1 cellular context compared by ENCODE assay signal in the genomic region with DNA sequence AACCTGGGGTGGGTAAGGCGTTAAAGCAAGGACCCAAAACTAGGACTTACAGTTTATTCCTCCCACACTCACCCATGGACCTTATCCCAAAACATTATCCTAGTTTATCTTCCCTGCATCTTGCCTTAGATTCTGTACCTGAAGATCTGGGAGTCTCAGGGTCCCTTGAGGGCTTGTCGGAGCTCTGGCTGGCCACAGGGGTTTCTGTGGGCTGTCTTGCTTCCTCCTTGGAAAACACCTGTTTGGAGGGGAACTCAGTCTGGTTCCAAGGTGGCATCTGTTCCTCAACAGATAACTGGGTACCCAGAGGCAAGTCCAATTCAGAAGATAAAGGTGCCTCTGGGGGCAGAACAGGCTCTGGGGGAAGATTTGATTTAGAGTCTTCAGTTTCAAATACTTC.
TF ChIP-seq lines count a peak whose summit lies in the region.

No MANE protein-coding gene starts in this region.

TF ChIP-seq in HepG2, 621 proteins besides CTCF, POLR2A, EP300 and RAD21:
- no peak for TF ChIP-seq HNRNPL (IDR thresholded peaks at IDR 0.05; ENCODE audit: low read depth, low read length)
- TF ChIP-seq XRCC5 (optimal IDR thresholded peaks at IDR 0.05; ENCODE audit: low read length), result no peak
- no peak for TF ChIP-seq CREM (IDR thresholded peaks at IDR 0.05)
- TF ChIP-seq CREM (CRISPR knock-in tag; IDR thresholded peaks at IDR 0.05), result no peak
- no peak for TF ChIP-seq ZNF737 (CRISPR knock-in tag; IDR thresholded peaks at IDR 0.05; ENCODE audit: borderline replicate concordance)
- no peak for TF ChIP-seq EZH2 (conservative IDR thresholded peaks at IDR 0.05; ENCODE audit: low read depth, low read length)
- no peak for TF ChIP-seq NR2F2 (IDR thresholded peaks at IDR 0.05; ENCODE audit: borderline replicate concordance, low read depth)
- TF ChIP-seq ZSCAN29 (CRISPR knock-in tag; conservative IDR thresholded peaks at IDR 0.05), result no peak
- no peak for TF ChIP-seq ZNF235 (CRISPR knock-in tag; IDR thresholded peaks at IDR 0.05; ENCODE audit: borderline replicate concordance)
- no peak for TF ChIP-seq JARID2 (CRISPR knock-in tag; IDR thresholded peaks at IDR 0.05; ENCODE audit: insufficient replicate concordance)
- no peak for TF ChIP-seq HMGA1 (CRISPR knock-in tag; conservative IDR thresholded peaks at IDR 0.05)
- no peak for TF ChIP-seq ZNF644 (CRISPR knock-in tag; IDR thresholded peaks at IDR 0.05; ENCODE audit: low read depth)
- TF ChIP-seq, protein P1, sequence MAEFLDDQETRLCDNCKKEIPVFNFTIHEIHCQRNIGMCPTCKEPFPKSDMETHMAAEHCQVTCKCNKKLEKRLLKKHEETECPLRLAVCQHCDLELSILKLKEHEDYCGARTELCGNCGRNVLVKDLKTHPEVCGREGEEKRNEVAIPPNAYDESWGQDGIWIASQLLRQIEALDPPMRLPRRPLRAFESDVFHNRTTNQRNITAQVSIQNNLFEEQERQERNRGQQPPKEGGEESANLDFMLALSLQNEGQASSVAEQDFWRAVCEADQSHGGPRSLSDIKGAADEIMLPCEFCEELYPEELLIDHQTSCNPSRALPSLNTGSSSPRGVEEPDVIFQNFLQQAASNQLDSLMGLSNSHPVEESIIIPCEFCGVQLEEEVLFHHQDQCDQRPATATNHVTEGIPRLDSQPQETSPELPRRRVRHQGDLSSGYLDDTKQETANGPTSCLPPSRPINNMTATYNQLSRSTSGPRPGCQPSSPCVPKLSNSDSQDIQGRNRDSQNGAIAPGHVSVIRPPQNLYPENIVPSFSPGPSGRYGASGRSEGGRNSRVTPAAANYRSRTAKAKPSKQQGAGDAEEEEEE (CRISPR knock-in tag; IDR thresholded peaks at IDR 0.05; ENCODE audit: borderline replicate concordance), result no peak
- TF ChIP-seq ELF4 (CRISPR knock-in tag; IDR thresholded peaks at IDR 0.05; ENCODE audit: borderline replicate concordance), result no peak
- no peak for TF ChIP-seq AKAP8 (CRISPR knock-in tag; IDR thresholded peaks at IDR 0.05)
- no peak for TF ChIP-seq ZNF556 (CRISPR knock-in tag; IDR thresholded peaks at IDR 0.05; ENCODE audit: borderline replicate concordance)
- no peak for TF ChIP-seq ZNF772 (CRISPR knock-in tag; IDR thresholded peaks at IDR 0.05)
- TF ChIP-seq ZFP41 (CRISPR knock-in tag; IDR thresholded peaks at IDR 0.05; ENCODE audit: borderline replicate concordance), result no peak
